ENCODE assay signal across 23 cellular contexts in the genomic region with DNA sequence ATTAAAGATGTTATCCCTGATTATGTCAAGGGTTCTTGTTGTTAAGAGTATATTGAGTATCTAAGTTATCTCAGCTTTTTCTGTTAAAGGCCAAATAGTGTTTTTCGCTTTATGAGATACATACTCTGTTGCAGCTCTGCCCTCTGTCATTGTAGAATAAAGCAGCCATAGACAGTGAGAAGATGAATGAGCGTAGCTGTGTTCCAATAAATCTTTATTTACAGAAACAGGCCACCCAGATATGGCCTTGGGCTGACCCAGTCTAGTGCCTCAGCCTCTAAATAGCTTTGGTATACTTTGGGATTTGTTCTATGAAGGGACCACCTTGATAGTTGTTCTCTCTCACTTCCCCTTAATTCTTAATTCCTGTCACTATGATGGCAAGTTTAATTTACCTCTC.
DNase-seq lines count a peak whose midpoint lies in the region; ATAC-seq, FAIRE-seq and TF ChIP-seq lines count a peak whose summit lies in the region.
"Had no signal": no experiment of that assay in that cellular context is flagged by ENCODE, and none has a peak within 500 bp of the region (broad histone marks: within the 10 kb centered on the region; RNA-seq: fewer than 3 reads in every experiment).

No MANE protein-coding gene starts in this region.

- H2AFZ ChIP-seq in HepG2 (ENCODE audit: low read length), result no peak overlapping the region
- H2AFZ ChIP-seq: GM23338 had no signal

- no peaks in the 10 kb centered on the region for H3K9me3 Mint-ChIP-seq in T-helper 2 cell treated with Interferon-gamma antibody and Interleukin-4, amounts not matched to agents 5 μg/mL and 100 μg/mL, for 36 hours
- no peaks in the 10 kb centered on the region for H3K9me3 Mint-ChIP-seq in chondrocyte (ENCODE audit: low read depth)
- H3K9me3 Mint-ChIP-seq: CD4-positive, alpha-beta T cell; GM23338 had no signal

- no peaks in the 10 kb centered on the region for H3K79me2 ChIP-seq in HepG2 (ENCODE audit: insufficient read depth, low read length)

- no peak for FAIRE-seq in HepG2 (lab: Jason Lieb, UNC)
- FAIRE-seq: A549, GM12892, H54 had no signal

- CTCF ChIA-PET in HepG2 (lab: Yijun Ruan, JAX; ENCODE audit: low intra/inter-chr PET ratio, low total read pairs), result no interaction called here

- 94% methylated on average over 2 of the region's 2 CpGs for WGBS in HepG2 (ENCODE audit: low lambda C conversion rate)
- WGBS in right lobe of liver (ENCODE audit: insufficient coverage, low coverage, low lambda C conversion rate, missing lambda C conversion rate), result 100% methylated on average over 2 of the region's 2 CpGs

- H3K4me1 Mint-ChIP-seq in T-helper 2 cell treated with Interferon-gamma antibody and Interleukin-4, amounts not matched to agents 5 μg/mL and 100 μg/mL, for 36 hours (ENCODE audit: low read depth), result peaks cover 8% of the 10 kb centered on the region
- no peaks in the 10 kb centered on the region for H3K4me1 Mint-ChIP-seq in chondrocyte (ENCODE audit: low read depth)

- H3K4me1 ChIP-seq in HepG2 (ENCODE audit: insufficient read depth, low read length), result no peaks in the 10 kb centered on the region
- H3K4me1 ChIP-seq in right lobe of liver, result no peaks in the 10 kb centered on the region
- no peaks in the 10 kb centered on the region for H3K4me1 ChIP-seq in subcutaneous abdominal adipose tissue (ENCODE audit: control insufficient read depth in 5 of 5, insufficient read depth in 5 of 5, low read length in 5 of 5)
- H3K4me1 ChIP-seq: Caco-2 had no signal

- TF ChIP-seq EP300 in HepG2 (IDR thresholded peaks at IDR 0.05; ENCODE audit: low read depth in 2 of 2, low read length in 2 of 2) (no peak), HepG2 (CRISPR knock-in tag; IDR thresholded peaks at IDR 0.05; ENCODE audit: borderline replicate concordance) (no peak)

- H3K9me3 ChIP-seq in HepG2 (ENCODE audit: low read length), result no peaks in the 10 kb centered on the region
- no peaks in the 10 kb centered on the region for H3K9me3 ChIP-seq in right lobe of liver
- no peaks in the 10 kb centered on the region for H3K9me3 ChIP-seq in subcutaneous abdominal adipose tissue (ENCODE audit: control insufficient read depth in 5 of 5, low read length in 5 of 5)
- H3K9me3 ChIP-seq: A549, Caco-2 had no signal

- H3K27me3 ChIP-seq in HepG2 (ENCODE audit: control insufficient read depth in 1 of 2, insufficient read depth in 2 of 2, low read length in 2 of 2), result no peaks in the 10 kb centered on the region
- H3K27me3 ChIP-seq in right lobe of liver, result no peaks in the 10 kb centered on the region
- H3K27me3 ChIP-seq in subcutaneous abdominal adipose tissue (ENCODE audit: control insufficient read depth in 5 of 5, insufficient read depth in 4 of 5, low read length in 5 of 5), result no peaks in the 10 kb centered on the region

- H3K4me2 ChIP-seq in HepG2 (ENCODE audit: low read depth, low read length), result no peak overlapping the region
- H3K4me2 ChIP-seq: A549, GM23338 had no signal

- no TSS peak for BruUV-seq in HepG2 (replicated peaks; lab: Mats Ljungman, UMichigan)

- H3K27ac ChIP-seq in HepG2 (ENCODE audit: extremely low read length, insufficient read depth, low read length), result no peak overlapping the region
- H3K27ac ChIP-seq in right lobe of liver, result no peak overlapping the region
- peak overlapping the region; percentile 13 for H3K27ac ChIP-seq in subcutaneous abdominal adipose tissue (ENCODE audit: low read depth, low read length)
- H3K27ac ChIP-seq: 22Rv1, A549, C4-2B, HL-60 had no signal

- POLR2A ChIA-PET in HepG2 (lab: Yijun Ruan, JAX), result no interaction called here

- H3K36me3 ChIP-seq in HepG2 (replicated peaks in 1 of 2; ENCODE audit: control insufficient read depth in 1 of 2, insufficient read depth in 2 of 2, low read length in 2 of 2) (peaks cover 70 to 100% of the 10 kb centered on the region in 2 experiments), right lobe of liver (peaks cover 18 to 100% (median 64%) of the 10 kb centered on the region in 4 donors), subcutaneous abdominal adipose tissue (ENCODE audit: control insufficient read depth in 5 of 5, insufficient read depth in 5 of 5, low read length in 5 of 5) (peaks cover 59 to 100% (median 96%) of the 10 kb centered on the region in 5 donors)

- in situ Hi-C loops in HepG2 (cut with HindIII; ENCODE audit: extremely low pct_ligation_motif_present, low pct_unique_long_range_greater_than_20kb), result no loop called here
- in situ Hi-C loops in GM13976 (cut with MboI; ENCODE audit: low sequenced_read_pairs, unreplicated experiment), result no loop called here

- H3K27ac Mint-ChIP-seq in T-helper 2 cell treated with Interferon-gamma antibody and Interleukin-4, amounts not matched to agents 5 μg/mL and 100 μg/mL, for 36 hours, result peak overlapping the region; percentile 10
- peak overlapping the region; percentile 45 for H3K27ac Mint-ChIP-seq in chondrocyte (ENCODE audit: unreplicated experiment)
- H3K27ac Mint-ChIP-seq: CD4-positive, alpha-beta T cell; GM23338 had no signal

- TF ChIP-seq POLR2A in HepG2 (IDR thresholded peaks at IDR 0.05; ENCODE audit: insufficient read depth in 1 of 2, low read depth in 2 of 2, low read length in 2 of 2) (no peak), right lobe of liver (IDR thresholded peaks at IDR 0.05) (no peak)

- no peak for DNase-seq in T-helper 2 cell treated with Interferon-gamma antibody and Interleukin-4, amounts not matched to agents 5 μg/mL and 100 μg/mL, for 36 hours (ENCODE audit: low spot score)
- DNase-seq in T-helper 2 cell (no peak), HepG2 (ENCODE audit: low spot score) (no peak), right lobe of liver (no peak), chondrocyte (ENCODE audit: low spot score) (no peak), occipital lobe (lab: John Stamatoyannopoulos, UW) (no peak), GM13976 (ENCODE audit: low spot score) (no peak)
- DNase-seq: AML-193; Caco-2; CD4-positive, alpha-beta T cell; DMS53; DND-41; EL; HCEC 1CT; IMR-90 had no signal

- TF ChIP-seq RAD21 in HepG2 (CRISPR knock-in tag; IDR thresholded peaks at IDR 0.05), result no peak

- peaks cover 80% of the 10 kb centered on the region for H3K36me3 Mint-ChIP-seq in T-helper 2 cell treated with Interferon-gamma antibody and Interleukin-4, amounts not matched to agents 5 μg/mL and 100 μg/mL, for 36 hours (ENCODE audit: low read depth)
- H3K36me3 Mint-ChIP-seq in chondrocyte (ENCODE audit: low read depth), result peaks cover 66% of the 10 kb centered on the region

- H3K4me3 ChIP-seq in HepG2 (replicated peaks in 1 of 3; ENCODE audit: insufficient read depth in 1 of 3, low read depth in 2 of 3, low read length in 3 of 3), result no peak overlapping the region
- no peak overlapping the region for H3K4me3 ChIP-seq in right lobe of liver
- no peak overlapping the region for H3K4me3 ChIP-seq in subcutaneous abdominal adipose tissue (ENCODE audit: low read depth in 1 of 5, low read length in 5 of 5)
- H3K4me3 ChIP-seq: A549, GM23338 had no signal

- TF ChIP-seq CTCF in HepG2 (CRISPR knock-in tag; IDR thresholded peaks at IDR 0.05) (no peak), right lobe of liver (IDR thresholded peaks at IDR 0.05) (no peak), chondrocyte (IDR thresholded peaks at IDR 0.05) (no peak), GM13976 (IDR thresholded peaks at IDR 0.05; ENCODE audit: borderline replicate concordance, control extremely low read depth, extremely low read depth, insufficient read depth, missing control alignments) (no peak)

- no peak for ATAC-seq in HepG2
- no peak for ATAC-seq in right lobe of liver
- ATAC-seq: A549, GM23338 had no signal

- no peak overlapping the region for H3K4me3 Mint-ChIP-seq in T-helper 2 cell treated with Interferon-gamma antibody and Interleukin-4, amounts not matched to agents 5 μg/mL and 100 μg/mL, for 36 hours
- no peak overlapping the region for H3K4me3 Mint-ChIP-seq in chondrocyte (ENCODE audit: unreplicated experiment)
- H3K4me3 Mint-ChIP-seq: CD4-positive, alpha-beta T cell; GM23338 had no signal

- H3K9ac ChIP-seq in HepG2 (ENCODE audit: insufficient read depth, low read depth, low read length) (no peak overlapping the region), subcutaneous abdominal adipose tissue (ENCODE audit: low read length in 5 of 5) (no peak overlapping the region)

- H4K20me1 ChIP-seq in HepG2 (ENCODE audit: insufficient read depth, low read length), result no peaks in the 10 kb centered on the region

- H3K27me3 Mint-ChIP-seq in T-helper 2 cell treated with Interferon-gamma antibody and Interleukin-4, amounts not matched to agents 5 μg/mL and 100 μg/mL, for 36 hours (ENCODE audit: low read depth), result no peaks in the 10 kb centered on the region
- H3K27me3 Mint-ChIP-seq in chondrocyte (ENCODE audit: low read depth), result no peaks in the 10 kb centered on the region
- H3K27me3 Mint-ChIP-seq: CD4-positive, alpha-beta T cell had no signal

- intact Hi-C loops in HepG2 (cut with micrococcal nuclease; ENCODE audit: unreplicated experiment), result no loop called here
- intact Hi-C loops in right lobe of liver (cut with DNase I), result no loop called here

TF ChIP-seq in HepG2, 621 proteins besides CTCF, POLR2A, EP300 and RAD21 (continues in another document):
- TF ChIP-seq SMC3 (IDR thresholded peaks at IDR 0.05; ENCODE audit: low read length), result no peak
